ENCODE assay signal across 8 cellular contexts in genomic region chr11:129881570-129882170, GRCh38. TPM values are rescaled to one million over a fixed set of nuclear protein-coding genes. Genes with fewer than 3 reads are reported as not detected.
DNase-seq lines count a peak whose midpoint lies in the region; ATAC-seq and TF ChIP-seq lines count a peak whose summit lies in the region.

No MANE protein-coding gene starts in this region.

- H3K9me2 ChIP-seq in hepatocyte (replicated peaks; ENCODE audit: insufficient read depth), result no peaks in the 10 kb centered on the region

- WGBS in hepatocyte (ENCODE audit: low lambda C conversion rate, missing lambda C conversion rate), result 76% methylated on average over 9 of the region's 9 CpGs

- peak; percentile 72 for DNase-seq in DMS53 (lab: John Stamatoyannopoulos, UW)
- peak; percentile 1 for DNase-seq in NCI-H2171 treated with DMSO at 0.1 percent for 48 hours (lab: John Stamatoyannopoulos, UW)
- DNase-seq in activated T-helper 1 cell treated with Interleukin-2 at 50 U/mL for 16 hours (ENCODE audit: low read depth), result peak; percentile 11
- DNase-seq in hepatocyte (ENCODE audit: low spot score), result peak; percentile 56
- DNase-seq in stimulated activated naive CD4-positive, alpha-beta T cell (lab: John Stamatoyannopoulos, UW), result peak; percentile 10 to 52 (median 28)
- DNase-seq in NCI-H446 treated with DMSO at 0.1 percent for 48 hours (lab: John Stamatoyannopoulos, UW), result no peak

- no peaks in the 10 kb centered on the region for H3K4me1 ChIP-seq in hepatocyte (ENCODE audit: insufficient read depth)

- H3K9me3 ChIP-seq in hepatocyte (ENCODE audit: low read depth), result no peaks in the 10 kb centered on the region

- no peaks in the 10 kb centered on the region for H3K79me2 ChIP-seq in hepatocyte

- peak; percentile 93 for ATAC-seq in GM21360 (IDR thresholded peaks at IDR 0.05; ENCODE audit: unreplicated experiment)
- no peak for ATAC-seq in GM18517 (IDR thresholded peaks at IDR 0.05; ENCODE audit: unreplicated experiment)

- H3K4me2 ChIP-seq in hepatocyte, result no peak overlapping the region

- no peak overlapping the region for H3K4me3 ChIP-seq in hepatocyte

- no peaks in the 10 kb centered on the region for H4K20me1 ChIP-seq in hepatocyte (ENCODE audit: insufficient read depth, poor library complexity, severe bottlenecking)

- no peak overlapping the region for H2AFZ ChIP-seq in hepatocyte

- peak; percentile 44 for TF ChIP-seq CTCF in hepatocyte (IDR thresholded peaks at IDR 0.05; ENCODE audit: poor library complexity)

- H3K27ac ChIP-seq in hepatocyte, result no peak overlapping the region

- no peaks in the 10 kb centered on the region for H3K27me3 ChIP-seq in hepatocyte

- H3K36me3 ChIP-seq in hepatocyte (replicated peaks; ENCODE audit: insufficient read depth, low read depth), result no peaks in the 10 kb centered on the region

RNA-seq across cellular contexts. Expression of gene NFRKB, which starts 13.7 kb away (rescaled TPM):
- 19.3 and 27.3 TPM in 2 replicates for total RNA-seq in hepatocyte
- polyA plus RNA-seq in hepatocyte, result 12.8 and 21.0 TPM in 2 replicates
